In genomic region chr21:42002421-42002958, GRCh38 we compare ENCODE assay signal across 8 cellular contexts. TPM values are rescaled to one million over a fixed set of nuclear protein-coding genes. Genes with fewer than 3 reads are reported as not detected.
DNase-seq lines count a peak whose midpoint lies in the region; ATAC-seq lines count a peak whose summit lies in the region.

No MANE protein-coding gene starts in this region.

- peak; percentile 40 to 88 (median 43) for DNase-seq in CD4-positive, CD25-positive, alpha-beta regulatory T cell
- DNase-seq in RPMI7951 (ENCODE audit: low read depth) (peak; percentile 95), KBM-7 (no peak), iPS-NIHi11 (ENCODE audit: low spot score) (no peak), ureter (ENCODE audit: low spot score) (no peak)
- no peak for DNase-seq in activated naive CD8-positive, alpha-beta T cell treated with anti-CD3 and anti-CD28 coated beads, Interleukin-2, amount 10 ng/mL, durations not matched to agents 7 days and 5 days
- peak; percentile 49 to 70 for DNase-seq in stimulated activated CD4-positive, alpha-beta T cell treated with anti-CD3 and anti-CD28 coated beads, Interleukin-12 subunit alpha, Interleukin-12 subunit beta, amount 100 ng/mL, for 24 hours (ENCODE audit: low read depth in 2 of 2)

- no peaks in the 10 kb centered on the region for H3K27me3 ChIP-seq in CD4-positive, CD25-positive, alpha-beta regulatory T cell (ENCODE audit: control insufficient read depth, insufficient read depth, low read length)

- in situ Hi-C loops in KBM-7 (cut with MboI; ENCODE audit: low pct_unique_long_range_greater_than_20kb, low sequenced_read_pairs) = no loop called here

- peaks cover 32% of the 10 kb centered on the region for H3K36me3 Mint-ChIP-seq in CD4-positive, CD25-positive, alpha-beta regulatory T cell
- H3K36me3 Mint-ChIP-seq in activated naive CD8-positive, alpha-beta T cell treated with anti-CD3 and anti-CD28 coated beads, Interleukin-2, amount 10 ng/mL, durations not matched to agents 7 days and 5 days = peaks cover 50% of the 10 kb centered on the region

- no peak overlapping the region for H3K27ac ChIP-seq in CD4-positive, CD25-positive, alpha-beta regulatory T cell (ENCODE audit: insufficient read depth, low read length, poor library complexity, severe bottlenecking)

- peak; percentile 84 to 92 for ATAC-seq in CD4-positive, CD25-positive, alpha-beta regulatory T cell (ENCODE audit: low read depth in 2 of 2)
- ATAC-seq in GM21576 (IDR thresholded peaks at IDR 0.05; ENCODE audit: unreplicated experiment) = peak; percentile 69
- peak; percentile 66 for ATAC-seq in activated naive CD8-positive, alpha-beta T cell treated with anti-CD3 and anti-CD28 coated beads, Interleukin-2, amount 10 ng/mL, durations not matched to agents 7 days and 5 days (ENCODE audit: low read depth)

- peaks cover 16% of the 10 kb centered on the region for H3K4me1 ChIP-seq in CD4-positive, CD25-positive, alpha-beta regulatory T cell (ENCODE audit: control insufficient read depth, insufficient read depth, low read length, poor library complexity, severe bottlenecking)

- H3K27me3 Mint-ChIP-seq in CD4-positive, CD25-positive, alpha-beta regulatory T cell = no peaks in the 10 kb centered on the region
- H3K27me3 Mint-ChIP-seq in activated naive CD8-positive, alpha-beta T cell treated with anti-CD3 and anti-CD28 coated beads, Interleukin-2, amount 10 ng/mL, durations not matched to agents 7 days and 5 days = no peaks in the 10 kb centered on the region

- H3K9me3 Mint-ChIP-seq in CD4-positive, CD25-positive, alpha-beta regulatory T cell = no peaks in the 10 kb centered on the region
- no peaks in the 10 kb centered on the region for H3K9me3 Mint-ChIP-seq in activated naive CD8-positive, alpha-beta T cell treated with anti-CD3 and anti-CD28 coated beads, Interleukin-2, amount 10 ng/mL, durations not matched to agents 7 days and 5 days

- peak overlapping the region; percentile 41 for H3K4me3 ChIP-seq in CD4-positive, CD25-positive, alpha-beta regulatory T cell (ENCODE audit: low read depth, low read length)

- peaks cover 20 to 44% (median 36%) of the 10 kb centered on the region in 4 donors for H3K4me1 Mint-ChIP-seq in CD4-positive, CD25-positive, alpha-beta regulatory T cell
- peaks cover 32% of the 10 kb centered on the region for H3K4me1 Mint-ChIP-seq in activated naive CD8-positive, alpha-beta T cell treated with anti-CD3 and anti-CD28 coated beads, Interleukin-2, amount 10 ng/mL, durations not matched to agents 7 days and 5 days

- peak overlapping the region; percentile 11 to 66 (median 44) for H3K4me3 Mint-ChIP-seq in CD4-positive, CD25-positive, alpha-beta regulatory T cell
- H3K4me3 Mint-ChIP-seq in activated naive CD8-positive, alpha-beta T cell treated with anti-CD3 and anti-CD28 coated beads, Interleukin-2, amount 10 ng/mL, durations not matched to agents 7 days and 5 days = no peak overlapping the region

- no peaks in the 10 kb centered on the region for H3K9me3 ChIP-seq in CD4-positive, CD25-positive, alpha-beta regulatory T cell (ENCODE audit: control insufficient read depth in 2 of 2, low read length in 2 of 2)

- peaks cover 13% of the 10 kb centered on the region for H3K36me3 ChIP-seq in CD4-positive, CD25-positive, alpha-beta regulatory T cell (ENCODE audit: control insufficient read depth, insufficient read depth, low read length)

- POLR2A ChIA-PET in activated naive CD8-positive, alpha-beta T cell treated with anti-CD3 and anti-CD28 coated beads, Interleukin-2, amount 10 ng/mL, durations not matched to agents 7 days and 5 days (lab: Charles Lee) = no interaction called here

- H3K27ac Mint-ChIP-seq in CD4-positive, CD25-positive, alpha-beta regulatory T cell = peak overlapping the region; percentile 47 to 83 (median 76)
- peak overlapping the region; percentile 7 for H3K27ac Mint-ChIP-seq in activated naive CD8-positive, alpha-beta T cell treated with anti-CD3 and anti-CD28 coated beads, Interleukin-2, amount 10 ng/mL, durations not matched to agents 7 days and 5 days

RNA-seq across cellular contexts. Expression of gene ZBTB21, which starts 7.7 kb away (rescaled TPM):
- 107 TPM for total RNA-seq in CD4-positive, CD25-positive, alpha-beta regulatory T cell
- polyA plus RNA-seq in CD4-positive, CD25-positive, alpha-beta regulatory T cell = 1 to 10 TPM; 2.4 to 8.0 (median 5.2) TPM
- 13.4 and 15.7 TPM in 2 replicates for total RNA-seq in RPMI7951 (2014; rRNA removed; shearing (Covaris generic))
- total RNA-seq in activated naive CD8-positive, alpha-beta T cell treated with anti-CD3 and anti-CD28 coated beads, Interleukin-2, amount 10 ng/mL, durations not matched to agents 7 days and 5 days = 10 to 100 TPM; 20.3 to 27.2 TPM
- total RNA-seq in ureter = 24.5 TPM

RNA-seq across cellular contexts. Expression of gene C2CD2, which starts 48.7 kb away (rescaled TPM):
- total RNA-seq in CD4-positive, CD25-positive, alpha-beta regulatory T cell = 15.3 TPM
- polyA plus RNA-seq in CD4-positive, CD25-positive, alpha-beta regulatory T cell = 1 to 10 TPM; 1.7 to 2.9 (median 2.0) TPM
- 18.5 and 18.8 TPM in 2 replicates for total RNA-seq in RPMI7951 (2014; rRNA removed; shearing (Covaris generic))
- total RNA-seq in activated naive CD8-positive, alpha-beta T cell treated with anti-CD3 and anti-CD28 coated beads, Interleukin-2, amount 10 ng/mL, durations not matched to agents 7 days and 5 days = 10 to 100 TPM in 1 of 2 experiments, 1 to 10 TPM in 1; 9.4 to 11.9 TPM
- 66.4 TPM for total RNA-seq in ureter

Comparison
In these comparisons a context has a peak if more than half of its experiments do, and no peak if none do; other contexts are left out.
1. DNase-seq: peak in CD4-positive, CD25-positive, alpha-beta regulatory T cell (3 of 3), RPMI7951 (single experiment) and stimulated activated CD4-positive, alpha-beta T cell treated with anti-CD3 and anti-CD28 coated beads, Interleukin-12 subunit alpha, Interleukin-12 subunit beta, amount 100 ng/mL, for 24 hours (2 of 2); none in activated naive CD8-positive, alpha-beta T cell treated with anti-CD3 and anti-CD28 coated beads, Interleukin-2, amount 10 ng/mL, durations not matched to agents 7 days and 5 days (single experiment), KBM-7 (single experiment), iPS-NIHi11 (single experiment) and ureter (single experiment).
2. Peak in every context shown above with its lines, with median percentiles within 50 percentile points of each other: ATAC-seq.